23 cellular contexts compared by ENCODE assay signal in genomic region chr9:136292026-136292538, GRCh38. TPM values are rescaled to one million over a fixed set of nuclear protein-coding genes. Genes with fewer than 3 reads are reported as not detected.
"Had no signal": no experiment of that assay in that cellular context is flagged by ENCODE, and none has a peak within 500 bp of the region (broad histone marks: within the 10 kb centered on the region; RNA-seq: fewer than 3 reads in every experiment).

No MANE protein-coding gene starts in this region.

- H3K27ac ChIP-seq: ascending aorta, body of pancreas, PC-9 had no signal

- DNase-seq: activated CD4-positive, alpha-beta T cell treated with anti-CD3 and anti-CD28 coated beads for 48 hours; activated CD4-positive, alpha-beta T cell treated with anti-CD3 and anti-CD28 coated beads, Interleukin-2, amount 50 U/mL, for 4 hours; activated CD4-positive, CD25-positive, alpha-beta regulatory T cell treated with anti-CD3 and anti-CD28 coated beads, Interleukin-2, amount 50 U/mL, for 72 hours; activated CD8-positive, alpha-beta memory T cell treated with anti-CD3 and anti-CD28 coated beads, Interleukin-2, amount 50 U/mL, for 48 hours; activated CD8-positive, alpha-beta T cell treated with anti-CD3 and anti-CD28 coated beads, Interleukin-2, amount 10 ng/mL, durations not matched to agents 7 days and 5 days; activated naive CD8-positive, alpha-beta T cell treated with anti-CD3 and anti-CD28 coated beads, Interleukin-2, amount 50 U/mL, for 24 hours; activated T-cell treated with anti-CD3 and anti-CD28 coated beads, Interleukin-2, amount 50 U/mL, for 1 hour; amniotic stem cell; central memory CD4-positive, alpha-beta T cell; Kasumi-1; NCI-H1105 treated with DMSO at 0.1 percent for 48 hours; NCI-H1436 treated with DMSO at 0.1 percent for 48 hours; NCI-H187; NCI-H446; PC-9; SIG-M5; T-helper 17 cell; T-helper 9 cell had no signal

- H3K9me3 ChIP-seq: ascending aorta, body of pancreas had no signal

- H3K27me3 ChIP-seq: ascending aorta, body of pancreas had no signal

- FAIRE-seq: bronchial epithelial cell had no signal

- H3K4me3 ChIP-seq: ascending aorta, body of pancreas, PC-9 had no signal

- H3K4me1 ChIP-seq: ascending aorta had no signal

- H3K36me3 ChIP-seq: ascending aorta had no signal

- ATAC-seq: activated CD8-positive, alpha-beta T cell treated with anti-CD3 and anti-CD28 coated beads, Interleukin-2, amount 10 ng/mL, durations not matched to agents 7 days and 5 days; activated naive CD4-positive, alpha-beta T cell treated with anti-CD3 and anti-CD28 coated beads, Interleukin-2, amount 50 U/mL, for 72 hours; activated naive CD8-positive, alpha-beta T cell treated with anti-CD3 and anti-CD28 coated beads, Interleukin-2, amount 50 U/mL, for 24 hours; body of pancreas; T-helper 17 cell; WTC11 had no signal

RNA-seq across cellular contexts. Expression of gene CCDC187, which starts 11.8 kb away (rescaled TPM):
- total RNA-seq: activated CD8-positive, alpha-beta T cell treated with anti-CD3 and anti-CD28 coated beads, Interleukin-2, amount 10 ng/mL, durations not matched to agents 7 days and 5 days; bronchial epithelial cell had no signal
